ENCODE assay signal across 18 cellular contexts in genomic region chr10:59891919-59892318, GRCh38. TPM values are rescaled to one million over a fixed set of nuclear protein-coding genes. Genes with fewer than 3 reads are reported as not detected.
DNase-seq lines count a peak whose midpoint lies in the region; ATAC-seq, FAIRE-seq and TF ChIP-seq lines count a peak whose summit lies in the region.
"Had no signal": no experiment of that assay in that cellular context is flagged by ENCODE, and none has a peak within 500 bp of the region (broad histone marks: within the 10 kb centered on the region; RNA-seq: fewer than 3 reads in every experiment).

No MANE protein-coding gene starts in this region.

- H3K9me3 ChIP-seq in small intestine (ENCODE audit: control insufficient read depth, low read depth) = no peaks in the 10 kb centered on the region
- H3K9me3 ChIP-seq in Caco-2 = no peaks in the 10 kb centered on the region
- H3K9me3 ChIP-seq: right lobe of liver, suprapubic skin had no signal

- peaks cover 32% of the 10 kb centered on the region for H3K36me3 Mint-ChIP-seq in dendritic cell treated with granulocyte-macrophage colony-stimulating factor and Interleukin-4, amounts not matched to agents 40 ng/mL and 50 ng/mL, for 4 days (ENCODE audit: low read depth)
- peaks cover 36% of the 10 kb centered on the region for H3K36me3 Mint-ChIP-seq in Caco-2 (ENCODE audit: insufficient read depth, unreplicated experiment)

- H3K27ac ChIP-seq in small intestine (ENCODE audit: low read depth in 1 of 2, low read length in 1 of 2) = peak overlapping the region; percentile 28 to 45
- H3K27ac ChIP-seq: right lobe of liver, suprapubic skin had no signal

- peaks cover 14 to 29% of the 10 kb centered on the region in 2 donors for H3K4me1 ChIP-seq in small intestine (ENCODE audit: control insufficient read depth in 2 of 2, insufficient read depth in 1 of 2, low read depth in 1 of 2, low read length in 1 of 2)
- H3K4me1 ChIP-seq in Caco-2 = peaks cover 42% of the 10 kb centered on the region

- H3K36me3 ChIP-seq in small intestine (ENCODE audit: control insufficient read depth in 2 of 2, insufficient read depth in 2 of 2, low read length in 2 of 2) (no peaks in the 10 kb centered on the region), Caco-2 (ENCODE audit: control insufficient read depth, insufficient read depth, low read length) (0 out of 2 replicates have a peak, but pooled peaks cover 2% of the 10 kb centered on the region)
- H3K36me3 ChIP-seq: right lobe of liver had no signal

- BruUV-seq in Caco-2 (replicated peaks; lab: Mats Ljungman, UMichigan) = no TSS peak

- WGBS in small intestine, 3 donors = 25 to 54% (median 51%) methylated on average over 4 of the region's 4 CpGs

- intact Hi-C loops in dendritic cell treated with granulocyte-macrophage colony-stimulating factor and Interleukin-4, amounts not matched to agents 40 ng/mL and 50 ng/mL, for 4 days (cut with micrococcal nuclease) = loop anchor here (2.0 kb wide), 1 partner anchor 15 kb away; the partner anchor contains the start of gene CCDC6
- intact Hi-C loops in Caco-2 (cut with micrococcal nuclease; ENCODE audit: unreplicated experiment) = no loop called here

- ATAC-seq in HG02798 (IDR thresholded peaks at IDR 0.05; ENCODE audit: poor library complexity, unreplicated experiment) = peak; percentile 36
- no peak for ATAC-seq in GM21529 (IDR thresholded peaks at IDR 0.05; ENCODE audit: unreplicated experiment)

- TF ChIP-seq CTCF in Caco-2 (IDR thresholded peaks at IDR 0.05; ENCODE audit: insufficient read depth in 1 of 2, low read depth in 1 of 2, low read length in 1 of 2, severe bottlenecking in 1 of 2, unreplicated experiment in 1 of 2) = no peak
- TF ChIP-seq CTCF in GM13976 (IDR thresholded peaks at IDR 0.05; ENCODE audit: borderline replicate concordance, control extremely low read depth, extremely low read depth, insufficient read depth, missing control alignments) = no peak

- H3K27ac Mint-ChIP-seq in dendritic cell treated with granulocyte-macrophage colony-stimulating factor and Interleukin-4, amounts not matched to agents 40 ng/mL and 50 ng/mL, for 4 days = peak overlapping the region; percentile 85
- no peak overlapping the region for H3K27ac Mint-ChIP-seq in Caco-2 (ENCODE audit: unreplicated experiment)
- H3K27ac Mint-ChIP-seq: T-helper 1 cell treated with Interleukin-12 subunit alpha and Interleukin-12 subunit beta and Interleukin-4 antibody, amounts not matched to agents 30 μg/mL and 1 μg/mL, for 36 hours had no signal

- H3K4me3 Mint-ChIP-seq in dendritic cell treated with granulocyte-macrophage colony-stimulating factor and Interleukin-4, amounts not matched to agents 40 ng/mL and 50 ng/mL, for 4 days = peak overlapping the region; percentile 26
- no peak overlapping the region for H3K4me3 Mint-ChIP-seq in Caco-2 (ENCODE audit: unreplicated experiment)
- H3K4me3 Mint-ChIP-seq: central memory CD8-positive, alpha-beta T cell; T-helper 1 cell treated with Interleukin-12 subunit alpha and Interleukin-12 subunit beta and Interleukin-4 antibody, amounts not matched to agents 30 μg/mL and 1 μg/mL, for 36 hours had no signal

- CTCF ChIA-PET in Caco-2 (lab: Charles Lee) = interaction anchor here (0.6 kb wide), 1 partner anchor 333 kb away, joined by 3 read pairs; no protein-coding TSS in a partner anchor

- FAIRE-seq in GM18507 (lab: Jason Lieb, UNC) = peak; percentile 54
- no peak for FAIRE-seq in small intestine (lab: Jason Lieb, UNC)

- H3K27me3 Mint-ChIP-seq in dendritic cell treated with granulocyte-macrophage colony-stimulating factor and Interleukin-4, amounts not matched to agents 40 ng/mL and 50 ng/mL, for 4 days = no peaks in the 10 kb centered on the region
- H3K27me3 Mint-ChIP-seq in Caco-2 (ENCODE audit: insufficient read depth, unreplicated experiment) = no peaks in the 10 kb centered on the region
- H3K27me3 Mint-ChIP-seq: central memory CD8-positive, alpha-beta T cell had no signal

- H3K4me1 Mint-ChIP-seq in dendritic cell treated with granulocyte-macrophage colony-stimulating factor and Interleukin-4, amounts not matched to agents 40 ng/mL and 50 ng/mL, for 4 days (ENCODE audit: low read depth) = peaks cover 78% of the 10 kb centered on the region
- H3K4me1 Mint-ChIP-seq in Caco-2 (ENCODE audit: low read depth, unreplicated experiment) = peaks cover 53% of the 10 kb centered on the region

- H3K27me3 ChIP-seq in small intestine (ENCODE audit: control insufficient read depth in 2 of 2, insufficient read depth in 2 of 2, low read length in 2 of 2) (no peaks in the 10 kb centered on the region), Caco-2 (replicated peaks; ENCODE audit: control insufficient read depth, insufficient read depth, low read length) (no peaks in the 10 kb centered on the region)
- H3K27me3 ChIP-seq: right lobe of liver, suprapubic skin had no signal

- H3K9me3 Mint-ChIP-seq in dendritic cell treated with granulocyte-macrophage colony-stimulating factor and Interleukin-4, amounts not matched to agents 40 ng/mL and 50 ng/mL, for 4 days = no peaks in the 10 kb centered on the region
- no peaks in the 10 kb centered on the region for H3K9me3 Mint-ChIP-seq in Caco-2 (ENCODE audit: unreplicated experiment)
- H3K9me3 Mint-ChIP-seq: central memory CD8-positive, alpha-beta T cell; T-helper 1 cell treated with Interleukin-12 subunit alpha and Interleukin-12 subunit beta and Interleukin-4 antibody, amounts not matched to agents 30 μg/mL and 1 μg/mL, for 36 hours had no signal

- DNase-seq in GM18507 (ENCODE audit: extremely low spot score, insufficient read length, low read depth) (no peak), small intestine (peak; percentile 77), NCI-H1417 (lab: John Stamatoyannopoulos, UW) (no peak), Caco-2 (no peak), GM13976 (ENCODE audit: low spot score) (no peak)
- DNase-seq: activated gamma-delta T cell, amygdala, HCEC 1CT, NCI-H1694, NCI-H345, right lobe of liver, SHP77 treated with DMSO at 0.1 percent for 48 hours had no signal

- POLR2A ChIA-PET in Caco-2 (lab: Charles Lee) = interaction anchor here (1.1 kb wide), 1 partner anchor 15 kb away, joined by 4 read pairs; the partner anchor contains the start of gene CCDC6

- in situ Hi-C loops in GM13976 (cut with MboI; ENCODE audit: low sequenced_read_pairs, unreplicated experiment) = no loop called here

- no peak overlapping the region for H3K4me3 ChIP-seq in small intestine (ENCODE audit: low read depth in 1 of 2, low read length in 2 of 2)
- no peak overlapping the region for H3K4me3 ChIP-seq in Caco-2 (ENCODE audit: low read depth, low read length)
- H3K4me3 ChIP-seq: right lobe of liver, suprapubic skin had no signal

RNA-seq across cellular contexts. Expression of gene CCDC6, which starts 14.4 kb away (rescaled TPM):
- polyA plus RNA-seq in small intestine = 10 to 100 TPM; 16.5 to 26.2 (median 23.2) TPM
- 113 and 116 TPM in 2 replicates for total RNA-seq in Caco-2 (2022)
